Comparison of ENCODE assay signal across 1 cellular context in genomic region chr1:212414328-212415106, GRCh38.
TF ChIP-seq lines count a peak whose summit lies in the region.

Gene PACC1, minus strand, starts transcription at chr1:212414886. Its CDS starts 129 bp downstream, at chr1:212414757.

TF ChIP-seq in HepG2, 621 proteins besides CTCF, POLR2A, EP300 and RAD21 (continued from another document and continues in another):
- TF ChIP-seq, protein P1, sequence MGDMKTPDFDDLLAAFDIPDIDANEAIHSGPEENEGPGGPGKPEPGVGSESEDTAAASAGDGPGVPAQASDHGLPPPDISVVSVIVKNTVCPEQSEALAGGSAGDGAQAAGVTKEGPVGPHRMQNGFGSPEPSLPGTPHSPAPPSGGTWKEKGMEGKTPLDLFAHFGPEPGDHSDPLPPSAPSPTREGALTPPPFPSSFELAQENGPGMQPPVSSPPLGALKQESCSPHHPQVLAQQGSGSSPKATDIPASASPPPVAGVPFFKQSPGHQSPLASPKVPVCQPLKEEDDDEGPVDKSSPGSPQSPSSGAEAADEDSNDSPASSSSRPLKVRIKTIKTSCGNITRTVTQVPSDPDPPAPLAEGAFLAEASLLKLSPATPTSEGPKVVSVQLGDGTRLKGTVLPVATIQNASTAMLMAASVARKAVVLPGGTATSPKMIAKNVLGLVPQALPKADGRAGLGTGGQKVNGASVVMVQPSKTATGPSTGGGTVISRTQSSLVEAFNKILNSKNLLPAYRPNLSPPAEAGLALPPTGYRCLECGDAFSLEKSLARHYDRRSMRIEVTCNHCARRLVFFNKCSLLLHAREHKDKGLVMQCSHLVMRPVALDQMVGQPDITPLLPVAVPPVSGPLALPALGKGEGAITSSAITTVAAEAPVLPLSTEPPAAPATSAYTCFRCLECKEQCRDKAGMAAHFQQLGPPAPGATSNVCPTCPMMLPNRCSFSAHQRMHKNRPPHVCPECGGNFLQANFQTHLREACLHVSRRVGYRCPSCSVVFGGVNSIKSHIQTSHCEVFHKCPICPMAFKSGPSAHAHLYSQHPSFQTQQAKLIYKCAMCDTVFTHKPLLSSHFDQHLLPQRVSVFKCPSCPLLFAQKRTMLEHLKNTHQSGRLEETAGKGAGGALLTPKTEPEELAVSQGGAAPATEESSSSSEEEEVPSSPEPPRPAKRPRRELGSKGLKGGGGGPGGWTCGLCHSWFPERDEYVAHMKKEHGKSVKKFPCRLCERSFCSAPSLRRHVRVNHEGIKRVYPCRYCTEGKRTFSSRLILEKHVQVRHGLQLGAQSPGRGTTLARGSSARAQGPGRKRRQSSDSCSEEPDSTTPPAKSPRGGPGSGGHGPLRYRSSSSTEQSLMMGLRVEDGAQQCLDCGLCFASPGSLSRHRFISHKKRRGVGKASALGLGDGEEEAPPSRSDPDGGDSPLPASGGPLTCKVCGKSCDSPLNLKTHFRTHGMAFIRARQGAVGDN (CRISPR knock-in tag; IDR thresholded peaks at IDR 0.05) = peak; percentile 82
- 0 out of 2 replicates have a peak, but pooled peaks have one; percentile 50 for TF ChIP-seq SP4 (CRISPR knock-in tag; IDR thresholded peaks at IDR 0.05)
- peak; percentile 65; the same call in 1 of the 2 replicates for TF ChIP-seq MYC (CRISPR knock-in tag; IDR thresholded peaks at IDR 0.05; ENCODE audit: borderline replicate concordance)
- TF ChIP-seq, protein P2, sequence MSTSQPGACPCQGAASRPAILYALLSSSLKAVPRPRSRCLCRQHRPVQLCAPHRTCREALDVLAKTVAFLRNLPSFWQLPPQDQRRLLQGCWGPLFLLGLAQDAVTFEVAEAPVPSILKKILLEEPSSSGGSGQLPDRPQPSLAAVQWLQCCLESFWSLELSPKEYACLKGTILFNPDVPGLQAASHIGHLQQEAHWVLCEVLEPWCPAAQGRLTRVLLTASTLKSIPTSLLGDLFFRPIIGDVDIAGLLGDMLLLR (CRISPR knock-in tag; IDR thresholded peaks at IDR 0.05) = peak; percentile 7; the same call in 1 of the 2 replicates
- TF ChIP-seq NFE2 (CRISPR knock-in tag; IDR thresholded peaks at IDR 0.05) = no peak
- peak; percentile 85; the same call in 1 of the 2 replicates for TF ChIP-seq ZNF615 (CRISPR knock-in tag; IDR thresholded peaks at IDR 0.05; ENCODE audit: borderline replicate concordance)
- TF ChIP-seq HMGXB4 (CRISPR knock-in tag; IDR thresholded peaks at IDR 0.05; ENCODE audit: borderline replicate concordance in 1 of 2, low read depth in 1 of 2) = peak in 1 of 2 experiments; percentile 83; a peak in 3 of 4 replicates
- TF ChIP-seq, protein P3, sequence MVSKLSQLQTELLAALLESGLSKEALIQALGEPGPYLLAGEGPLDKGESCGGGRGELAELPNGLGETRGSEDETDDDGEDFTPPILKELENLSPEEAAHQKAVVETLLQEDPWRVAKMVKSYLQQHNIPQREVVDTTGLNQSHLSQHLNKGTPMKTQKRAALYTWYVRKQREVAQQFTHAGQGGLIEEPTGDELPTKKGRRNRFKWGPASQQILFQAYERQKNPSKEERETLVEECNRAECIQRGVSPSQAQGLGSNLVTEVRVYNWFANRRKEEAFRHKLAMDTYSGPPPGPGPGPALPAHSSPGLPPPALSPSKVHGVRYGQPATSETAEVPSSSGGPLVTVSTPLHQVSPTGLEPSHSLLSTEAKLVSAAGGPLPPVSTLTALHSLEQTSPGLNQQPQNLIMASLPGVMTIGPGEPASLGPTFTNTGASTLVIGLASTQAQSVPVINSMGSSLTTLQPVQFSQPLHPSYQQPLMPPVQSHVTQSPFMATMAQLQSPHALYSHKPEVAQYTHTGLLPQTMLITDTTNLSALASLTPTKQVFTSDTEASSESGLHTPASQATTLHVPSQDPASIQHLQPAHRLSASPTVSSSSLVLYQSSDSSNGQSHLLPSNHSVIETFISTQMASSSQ (IDR thresholded peaks at IDR 0.05; ENCODE audit: low read depth) = no peak
- TF ChIP-seq, protein P3 (CRISPR knock-in tag; IDR thresholded peaks at IDR 0.05; ENCODE audit: borderline replicate concordance) = peak; percentile 58; the same call in 1 of the 2 replicates
- TF ChIP-seq, protein P4, sequence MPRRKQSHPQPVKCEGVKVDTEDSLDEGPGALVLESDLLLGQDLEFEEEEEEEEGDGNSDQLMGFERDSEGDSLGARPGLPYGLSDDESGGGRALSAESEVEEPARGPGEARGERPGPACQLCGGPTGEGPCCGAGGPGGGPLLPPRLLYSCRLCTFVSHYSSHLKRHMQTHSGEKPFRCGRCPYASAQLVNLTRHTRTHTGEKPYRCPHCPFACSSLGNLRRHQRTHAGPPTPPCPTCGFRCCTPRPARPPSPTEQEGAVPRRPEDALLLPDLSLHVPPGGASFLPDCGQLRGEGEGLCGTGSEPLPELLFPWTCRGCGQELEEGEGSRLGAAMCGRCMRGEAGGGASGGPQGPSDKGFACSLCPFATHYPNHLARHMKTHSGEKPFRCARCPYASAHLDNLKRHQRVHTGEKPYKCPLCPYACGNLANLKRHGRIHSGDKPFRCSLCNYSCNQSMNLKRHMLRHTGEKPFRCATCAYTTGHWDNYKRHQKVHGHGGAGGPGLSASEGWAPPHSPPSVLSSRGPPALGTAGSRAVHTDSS (CRISPR knock-in tag; conservative IDR thresholded peaks at IDR 0.05) = no peak
- TF ChIP-seq RARA (CRISPR knock-in tag; IDR thresholded peaks at IDR 0.05) = no peak; the same call in 1 of the 2 replicates
- 0 out of 2 replicates have a peak, but pooled peaks have one; percentile 22 for TF ChIP-seq SIX4 (CRISPR knock-in tag; IDR thresholded peaks at IDR 0.05)
- TF ChIP-seq, protein P5, sequence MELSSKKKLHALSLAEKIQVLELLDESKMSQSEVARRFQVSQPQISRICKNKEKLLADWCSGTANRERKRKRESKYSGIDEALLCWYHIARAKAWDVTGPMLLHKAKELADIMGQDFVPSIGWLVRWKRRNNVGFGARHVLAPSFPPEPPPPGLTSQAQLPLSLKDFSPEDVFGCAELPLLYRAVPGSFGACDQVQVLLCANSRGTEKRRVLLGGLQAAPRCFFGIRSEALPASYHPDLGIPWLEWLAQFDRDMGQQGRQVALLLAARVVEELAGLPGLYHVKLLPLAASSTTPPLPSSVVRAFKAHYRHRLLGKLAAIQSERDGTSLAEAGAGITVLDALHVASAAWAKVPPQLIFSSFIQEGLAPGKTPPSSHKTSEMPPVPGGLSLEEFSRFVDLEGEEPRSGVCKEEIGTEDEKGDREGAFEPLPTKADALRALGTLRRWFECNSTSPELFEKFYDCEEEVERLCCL (CRISPR knock-in tag; IDR thresholded peaks at IDR 0.05; ENCODE audit: borderline replicate concordance) = 0 out of 2 replicates have a peak, but pooled peaks have one; percentile 63
- peak; percentile 54 for TF ChIP-seq IKZF4 (CRISPR knock-in tag; IDR thresholded peaks at IDR 0.05; ENCODE audit: borderline replicate concordance, low read depth, not compliant biosample characterization)
- TF ChIP-seq, protein P6, sequence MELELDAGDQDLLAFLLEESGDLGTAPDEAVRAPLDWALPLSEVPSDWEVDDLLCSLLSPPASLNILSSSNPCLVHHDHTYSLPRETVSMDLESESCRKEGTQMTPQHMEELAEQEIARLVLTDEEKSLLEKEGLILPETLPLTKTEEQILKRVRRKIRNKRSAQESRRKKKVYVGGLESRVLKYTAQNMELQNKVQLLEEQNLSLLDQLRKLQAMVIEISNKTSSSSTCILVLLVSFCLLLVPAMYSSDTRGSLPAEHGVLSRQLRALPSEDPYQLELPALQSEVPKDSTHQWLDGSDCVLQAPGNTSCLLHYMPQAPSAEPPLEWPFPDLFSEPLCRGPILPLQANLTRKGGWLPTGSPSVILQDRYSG (CRISPR knock-in tag; IDR thresholded peaks at IDR 0.05) = no peak
- TF ChIP-seq GMEB1 (CRISPR knock-in tag; IDR thresholded peaks at IDR 0.05; ENCODE audit: borderline replicate concordance) = peak; percentile 78
- TF ChIP-seq, protein P7, sequence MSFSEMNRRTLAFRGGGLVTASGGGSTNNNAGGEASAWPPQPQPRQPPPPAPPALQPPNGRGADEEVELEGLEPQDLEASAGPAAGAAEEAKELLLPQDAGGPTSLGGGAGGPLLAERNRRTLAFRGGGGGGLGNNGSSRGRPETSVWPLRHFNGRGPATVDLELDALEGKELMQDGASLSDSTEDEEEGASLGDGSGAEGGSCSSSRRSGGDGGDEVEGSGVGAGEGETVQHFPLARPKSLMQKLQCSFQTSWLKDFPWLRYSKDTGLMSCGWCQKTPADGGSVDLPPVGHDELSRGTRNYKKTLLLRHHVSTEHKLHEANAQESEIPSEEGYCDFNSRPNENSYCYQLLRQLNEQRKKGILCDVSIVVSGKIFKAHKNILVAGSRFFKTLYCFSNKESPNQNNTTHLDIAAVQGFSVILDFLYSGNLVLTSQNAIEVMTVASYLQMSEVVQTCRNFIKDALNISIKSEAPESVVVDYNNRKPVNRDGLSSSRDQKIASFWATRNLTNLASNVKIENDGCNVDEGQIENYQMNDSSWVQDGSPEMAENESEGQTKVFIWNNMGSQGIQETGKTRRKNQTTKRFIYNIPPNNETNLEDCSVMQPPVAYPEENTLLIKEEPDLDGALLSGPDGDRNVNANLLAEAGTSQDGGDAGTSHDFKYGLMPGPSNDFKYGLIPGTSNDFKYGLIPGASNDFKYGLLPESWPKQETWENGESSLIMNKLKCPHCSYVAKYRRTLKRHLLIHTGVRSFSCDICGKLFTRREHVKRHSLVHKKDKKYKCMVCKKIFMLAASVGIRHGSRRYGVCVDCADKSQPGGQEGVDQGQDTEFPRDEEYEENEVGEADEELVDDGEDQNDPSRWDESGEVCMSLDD (CRISPR knock-in tag; IDR thresholded peaks at IDR 0.05; ENCODE audit: borderline replicate concordance) = no peak
- TF ChIP-seq FOXA3 (CRISPR knock-in tag; IDR thresholded peaks at IDR 0.05) = peak; percentile 20; the same call in 1 of the 2 replicates
- 0 out of 2 replicates have a peak, but pooled peaks have one; percentile 36 for TF ChIP-seq ZNF558 (CRISPR knock-in tag; IDR thresholded peaks at IDR 0.05; ENCODE audit: borderline replicate concordance)
- TF ChIP-seq MTA3 (CRISPR knock-in tag; IDR thresholded peaks at IDR 0.05) = no peak
- TF ChIP-seq SIN3A (IDR thresholded peaks at IDR 0.05; ENCODE audit: borderline replicate concordance, low read depth, low read length) = no peak
- no peak for TF ChIP-seq ZNF614 (CRISPR knock-in tag; IDR thresholded peaks at IDR 0.05; ENCODE audit: borderline replicate concordance)
- TF ChIP-seq, protein P8, sequence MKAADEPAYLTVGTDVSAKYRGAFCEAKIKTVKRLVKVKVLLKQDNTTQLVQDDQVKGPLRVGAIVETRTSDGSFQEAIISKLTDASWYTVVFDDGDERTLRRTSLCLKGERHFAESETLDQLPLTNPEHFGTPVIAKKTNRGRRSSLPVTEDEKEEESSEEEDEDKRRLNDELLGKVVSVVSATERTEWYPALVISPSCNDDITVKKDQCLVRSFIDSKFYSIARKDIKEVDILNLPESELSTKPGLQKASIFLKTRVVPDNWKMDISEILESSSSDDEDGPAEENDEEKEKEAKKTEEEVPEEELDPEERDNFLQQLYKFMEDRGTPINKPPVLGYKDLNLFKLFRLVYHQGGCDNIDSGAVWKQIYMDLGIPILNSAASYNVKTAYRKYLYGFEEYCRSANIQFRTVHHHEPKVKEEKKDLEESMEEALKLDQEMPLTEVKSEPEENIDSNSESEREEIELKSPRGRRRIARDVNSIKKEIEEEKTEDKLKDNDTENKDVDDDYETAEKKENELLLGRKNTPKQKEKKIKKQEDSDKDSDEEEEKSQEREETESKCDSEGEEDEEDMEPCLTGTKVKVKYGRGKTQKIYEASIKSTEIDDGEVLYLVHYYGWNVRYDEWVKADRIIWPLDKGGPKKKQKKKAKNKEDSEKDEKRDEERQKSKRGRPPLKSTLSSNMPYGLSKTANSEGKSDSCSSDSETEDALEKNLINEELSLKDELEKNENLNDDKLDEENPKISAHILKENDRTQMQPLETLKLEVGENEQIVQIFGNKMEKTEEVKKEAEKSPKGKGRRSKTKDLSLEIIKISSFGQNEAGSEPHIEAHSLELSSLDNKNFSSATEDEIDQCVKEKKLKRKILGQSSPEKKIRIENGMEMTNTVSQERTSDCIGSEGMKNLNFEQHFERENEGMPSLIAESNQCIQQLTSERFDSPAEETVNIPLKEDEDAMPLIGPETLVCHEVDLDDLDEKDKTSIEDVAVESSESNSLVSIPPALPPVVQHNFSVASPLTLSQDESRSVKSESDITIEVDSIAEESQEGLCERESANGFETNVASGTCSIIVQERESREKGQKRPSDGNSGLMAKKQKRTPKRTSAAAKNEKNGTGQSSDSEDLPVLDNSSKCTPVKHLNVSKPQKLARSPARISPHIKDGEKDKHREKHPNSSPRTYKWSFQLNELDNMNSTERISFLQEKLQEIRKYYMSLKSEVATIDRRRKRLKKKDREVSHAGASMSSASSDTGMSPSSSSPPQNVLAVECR (CRISPR knock-in tag; IDR thresholded peaks at IDR 0.05; ENCODE audit: borderline replicate concordance) = peak; percentile 85
- peak; percentile 38; the same call in 1 of the 2 replicates for TF ChIP-seq ZNF724P (CRISPR knock-in tag; IDR thresholded peaks at IDR 0.05; ENCODE audit: borderline replicate concordance)
- peak; percentile 54; the same call in 1 of the 2 replicates for TF ChIP-seq ZNF274 (CRISPR knock-in tag; IDR thresholded peaks at IDR 0.05)
- TF ChIP-seq REL (CRISPR knock-in tag; conservative IDR thresholded peaks at IDR 0.05) = no peak
